In the genomic region with DNA sequence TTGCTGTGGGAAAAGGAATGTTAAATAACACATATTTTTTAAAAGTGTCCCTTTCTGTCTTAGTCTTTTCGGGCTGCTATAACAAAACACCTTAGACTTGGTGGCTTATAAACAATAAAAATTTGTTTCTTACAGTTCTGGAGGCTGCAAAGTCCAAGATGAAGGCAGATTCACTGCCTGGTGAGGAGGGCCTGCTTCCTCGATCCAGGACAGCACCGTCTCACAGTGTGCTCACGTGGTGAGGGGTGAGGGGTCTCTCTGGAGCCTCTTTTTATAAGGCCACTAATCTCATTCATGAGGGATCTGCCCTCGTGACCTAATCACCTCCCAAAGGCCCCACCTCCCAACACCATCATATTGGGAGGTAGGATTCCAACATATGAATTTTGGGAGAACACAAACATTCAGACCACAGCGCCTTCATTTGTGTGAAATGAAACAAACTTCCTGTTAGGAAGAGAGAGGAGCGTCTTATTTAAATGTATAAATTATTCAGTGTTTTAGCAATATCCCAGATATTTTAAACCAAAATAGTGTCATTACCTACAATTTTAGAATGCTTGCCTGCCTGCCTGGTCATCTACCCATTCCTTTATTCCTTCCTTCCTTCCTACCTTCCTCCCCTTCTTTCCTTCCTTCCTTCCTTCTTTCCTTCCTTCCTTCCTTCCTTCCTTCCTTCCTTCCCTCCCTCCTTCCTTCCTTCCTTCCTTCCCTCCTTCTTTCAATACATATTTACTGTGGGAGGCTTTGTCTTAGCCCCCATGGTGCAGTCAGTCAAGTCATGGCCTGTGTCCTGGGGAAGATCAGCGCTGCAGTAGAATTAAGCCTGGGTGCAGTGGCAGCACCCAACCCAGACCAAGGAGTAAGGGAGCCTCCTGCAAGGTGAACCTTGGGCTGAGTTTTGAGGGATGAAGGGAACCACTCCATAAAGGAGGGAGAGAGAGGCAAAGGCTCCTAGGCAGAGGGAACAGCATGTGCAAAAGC, we compare ENCODE assay signal across 7 cellular contexts.
"Had no signal": no experiment of that assay in that cellular context is flagged by ENCODE, and none has a peak within 500 bp of the region (broad histone marks: within the 10 kb centered on the region; RNA-seq: fewer than 3 reads in every experiment).

No MANE protein-coding gene starts in this region.

- H3K4me3 ChIP-seq: GM23338, K562 had no signal

- H3K4me3 Mint-ChIP-seq: GM23338, H9, HFFc6 had no signal

- H3K27ac Mint-ChIP-seq: GM23338, HFFc6 had no signal

- DNase-seq: H9, HCEC 1CT, HFFc6, IMR-90, KG1 had no signal

- ATAC-seq: GM23338, K562 had no signal

- H3K9me3 Mint-ChIP-seq: GM23338, H9 had no signal

- H2AFZ ChIP-seq: GM23338 had no signal

- H3K4me2 ChIP-seq: GM23338 had no signal
